In the genomic region with DNA sequence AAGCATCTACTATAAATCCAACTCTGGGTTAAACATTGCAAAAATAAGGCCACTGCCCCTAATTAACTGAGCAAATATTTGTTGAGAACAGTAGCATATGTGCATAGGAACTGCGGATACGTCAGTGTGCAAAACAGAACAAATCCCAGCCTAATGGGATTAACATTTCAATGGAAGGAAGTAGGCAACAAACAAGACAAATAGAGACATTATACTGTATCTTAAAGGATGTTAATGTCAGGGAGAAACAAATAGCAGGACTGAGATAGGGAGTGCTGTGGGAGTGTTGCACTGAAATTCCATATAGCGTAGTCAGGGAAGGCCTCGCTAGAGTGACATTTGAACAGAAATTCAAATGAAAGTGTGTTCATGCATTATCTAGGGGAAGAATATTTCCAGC, we compare ENCODE assay signal across 23 cellular contexts.
DNase-seq lines count a peak whose midpoint lies in the region; ATAC-seq, FAIRE-seq and TF ChIP-seq lines count a peak whose summit lies in the region.
"Had no signal": no experiment of that assay in that cellular context is flagged by ENCODE, and none has a peak within 500 bp of the region (broad histone marks: within the 10 kb centered on the region; RNA-seq: fewer than 3 reads in every experiment).

No MANE protein-coding gene starts in this region.

- no peaks in the 10 kb centered on the region for H3K36me3 ChIP-seq in H1 (ENCODE audit: control insufficient read depth in 2 of 4, insufficient read depth in 4 of 4, low read length in 3 of 4)
- H3K36me3 ChIP-seq in psoas muscle (ENCODE audit: insufficient read depth in 1 of 2, low read depth in 1 of 2), result no peaks in the 10 kb centered on the region
- H3K36me3 ChIP-seq: BE2C; BLaER1 treated with 17β-estradiol and CSF1 and Interleukin-3, amounts not matched to agents 10 nM and 100 nM; HAP-1 had no signal

- H3K9ac ChIP-seq in H1 (replicated peaks in 1 of 4; ENCODE audit: extremely low read depth in 1 of 4, low read depth in 3 of 4, low read length in 3 of 4), result no peak overlapping the region
- H3K9ac ChIP-seq: BLaER1 treated with 17β-estradiol and CSF1 and Interleukin-3, amounts not matched to agents 10 nM and 100 nM had no signal

- no peak overlapping the region for H2BK120ac ChIP-seq in H1 (replicated peaks; ENCODE audit: low read depth, low read length)

- no peak for TF ChIP-seq POLR2A in H1 (IDR thresholded peaks at IDR 0.05; ENCODE audit: control extremely low read depth in 1 of 2, low read depth in 2 of 2, low read length in 2 of 2)

- H2BK12ac ChIP-seq in H1 (ENCODE audit: low read depth, low read length), result 0 out of 2 replicates have a peak overlapping the region, but pooled peaks have one; percentile 54

- H2BK5ac ChIP-seq in H1 (ENCODE audit: low read depth, low read length), result no peak overlapping the region; the same call in 1 of the 2 replicates

- CTCF ChIA-PET in H1 (lab: Charles Lee; ENCODE audit: partially characterized antibody), result interaction anchor here (1.0 to 4.1 kb wide), 3 partner anchors 12 to 14 kb away, joined by 3 to 25 read pairs (median 6); no protein-coding TSS in a partner anchor

- H3K27me3 ChIP-seq in H1 (replicated peaks in 1 of 4; ENCODE audit: control insufficient read depth in 3 of 4, extremely low read depth in 1 of 4, insufficient read depth in 3 of 4, low read length in 3 of 4), result no peaks in the 10 kb centered on the region
- H3K27me3 ChIP-seq in psoas muscle (ENCODE audit: insufficient read depth in 3 of 3, low read length in 2 of 3), result no peaks in the 10 kb centered on the region
- H3K27me3 ChIP-seq in foreskin keratinocyte, result no peaks in the 10 kb centered on the region
- H3K27me3 ChIP-seq: BLaER1 treated with 17β-estradiol and CSF1 and Interleukin-3, amounts not matched to agents 10 nM and 100 nM had no signal

- peak overlapping the region in 1 of 2 experiments; percentile 13; a peak in 1 of 4 replicates for H3K4me2 ChIP-seq in H1 (ENCODE audit: insufficient read depth in 1 of 2, low read depth in 2 of 2, low read length in 2 of 2)
- H3K4me2 ChIP-seq: BLaER1 treated with 17β-estradiol and CSF1 and Interleukin-3, amounts not matched to agents 10 nM and 100 nM; GM23338 had no signal

- POLR2A ChIA-PET in H1 (lab: Charles Lee; ENCODE audit: partially characterized antibody), result no interaction called here

- H2BK15ac ChIP-seq in H1 (ENCODE audit: low read length), result no peak overlapping the region

- H3K14ac ChIP-seq in H1 (ENCODE audit: insufficient read length), result no peak overlapping the region

- H3K4me1 ChIP-seq in H1 (replicated peaks in 1 of 4; ENCODE audit: control insufficient read depth in 3 of 4, insufficient read depth in 4 of 4, low read length in 3 of 4) (peaks cover 0 to 7% (median 2%) of the 10 kb centered on the region in 4 experiments; a peak in 1 of 7 replicates), psoas muscle (no peaks in the 10 kb centered on the region), foreskin keratinocyte (no peaks in the 10 kb centered on the region)
- H3K4me1 ChIP-seq: BE2C; BLaER1 treated with 17β-estradiol and CSF1 and Interleukin-3, amounts not matched to agents 10 nM and 100 nM; HAP-1 had no signal

- H3K4me3 ChIP-seq in H1 (ENCODE audit: extremely low read depth in 1 of 4, insufficient read depth in 2 of 4, low read depth in 3 of 4, low read length in 4 of 4) (no peak overlapping the region), psoas muscle (no peak overlapping the region)
- H3K4me3 ChIP-seq: BLaER1 treated with 17β-estradiol and CSF1 and Interleukin-3, amounts not matched to agents 10 nM and 100 nM; GM12878; GM23338; HAP-1 had no signal

- H3K79me1 ChIP-seq in H1 (ENCODE audit: low read depth, low read length), result no peaks in the 10 kb centered on the region

- DNase-seq in NCI-H82 (lab: John Stamatoyannopoulos, UW) (peak; percentile 70), NCI-H82 treated with DMSO at 0.1 percent for 48 hours (lab: John Stamatoyannopoulos, UW; ENCODE audit: unreplicated experiment) (no peak), NCI-H69 (lab: John Stamatoyannopoulos, UW) (peak; percentile 1), H1 (ENCODE audit: low read depth in 1 of 2, low spot score in 2 of 2) (no peak), psoas muscle (no peak), foreskin keratinocyte (no peak)
- DNase-seq: BE2C; CD4-positive, alpha-beta T cell; CD8-positive, alpha-beta memory T cell; DMS 273 treated with DMSO at 0.1 percent for 48 hours; DMS79; EL; GDM1; HFFc6 had no signal

- TF ChIP-seq RAD21 in H1 (IDR thresholded peaks at IDR 0.05 in 1 of 2, conservative IDR thresholded peaks at IDR 0.05 in 1 of 2; ENCODE audit: low read depth in 2 of 2, low read length in 2 of 2), result no peak

- 61% methylated on average over 4 of the region's 4 CpGs; no CpG with 5 or more reads in 1 of the 2 experiments for WGBS in H1 (ENCODE audit: extremely low coverage in 1 of 2, insufficient coverage in 1 of 2, insufficient read length in 1 of 2, insufficient replicate concordance in 2 of 2, low coverage in 1 of 2, low lambda C conversion rate in 2 of 2, missing lambda C conversion rate in 1 of 2), 2 experiments
- WGBS in psoas muscle, 3 donors, result 84 to 85% (median 85%) methylated on average over 4 of the region's 4 CpGs

- H3K79me2 ChIP-seq in H1 (ENCODE audit: control insufficient read depth in 1 of 2, insufficient read depth in 2 of 2, low read length in 2 of 2), result no peaks in the 10 kb centered on the region

- H4K5ac ChIP-seq in H1 (ENCODE audit: insufficient read length, low read depth, low read length), result no peak overlapping the region

- no peaks in the 10 kb centered on the region for H3K9me3 ChIP-seq in H1 (ENCODE audit: insufficient read depth in 2 of 2, low read depth in 1 of 2, low read length in 1 of 2)
- H3K9me3 ChIP-seq in psoas muscle, result no peaks in the 10 kb centered on the region
- H3K9me3 ChIP-seq: BE2C, HAP-1 had no signal

- no peak overlapping the region for H2AK5ac ChIP-seq in H1 (ENCODE audit: low read depth, low read length)

- no peak for FAIRE-seq in H1 (lab: Jason Lieb, UNC)
- FAIRE-seq: A204.1, D721Med, GM12878, H54 had no signal

- ATAC-seq in psoas muscle (no peak), GM19023 (IDR thresholded peaks at IDR 0.05; ENCODE audit: unreplicated experiment) (no peak), foreskin keratinocyte (no peak)
- ATAC-seq: GM12878, GM23338 had no signal

- H4K8ac ChIP-seq in H1 (ENCODE audit: extremely low read depth, insufficient read depth, low read length), result no peak overlapping the region

- no peak for TF ChIP-seq EP300 in H1 (IDR thresholded peaks at IDR 0.05; ENCODE audit: borderline replicate concordance in 1 of 2, low read depth in 2 of 2, low read length in 2 of 2)

- H2BK20ac ChIP-seq in H1 (ENCODE audit: low read length), result peak overlapping the region; percentile 77; the same call in 1 of the 2 replicates

- intact Hi-C loops in psoas muscle (cut with DNase I), result no loop called here

- H3K4ac ChIP-seq in H1 (replicated peaks; ENCODE audit: insufficient read length, low read depth, low read length), result no peak overlapping the region

- no peak overlapping the region for H4K91ac ChIP-seq in H1 (replicated peaks; ENCODE audit: insufficient read length, low read length)

- no peak overlapping the region for H3K23ac ChIP-seq in H1 (ENCODE audit: insufficient read length)

- no peak overlapping the region; the same call in 1 of the 2 replicates for H2AFZ ChIP-seq in H1 (ENCODE audit: low read length)
- H2AFZ ChIP-seq: GM23338 had no signal

- H3K23me2 ChIP-seq in H1 (ENCODE audit: low read depth, low read length), result peaks cover 3% of the 10 kb centered on the region; the same call in 1 of the 2 replicates

- no peak overlapping the region for H3K27ac ChIP-seq in H1 (ENCODE audit: low read depth, low read length)
- no peak overlapping the region for H3K27ac ChIP-seq in psoas muscle
- no peak overlapping the region for H3K27ac ChIP-seq in foreskin keratinocyte
- H3K27ac ChIP-seq: 22Rv1; BLaER1 treated with 17β-estradiol and CSF1 and Interleukin-3, amounts not matched to agents 10 nM and 100 nM had no signal

- 0 out of 2 replicates have a peak overlapping the region, but pooled peaks have one; percentile 52 for H3K18ac ChIP-seq in H1 (ENCODE audit: extremely low read depth, low read length)

- no peaks in the 10 kb centered on the region for H4K20me1 ChIP-seq in H1 (replicated peaks in 1 of 2; ENCODE audit: control insufficient read depth in 1 of 2, insufficient read depth in 2 of 2, low read length in 2 of 2)
- H4K20me1 ChIP-seq: BLaER1 treated with 17β-estradiol and CSF1 and Interleukin-3, amounts not matched to agents 10 nM and 100 nM had no signal

- H3K56ac ChIP-seq in H1 (replicated peaks; ENCODE audit: insufficient read length, low read depth, low read length), result no peak overlapping the region

- TF ChIP-seq CTCF in H1 (IDR thresholded peaks at IDR 0.05; ENCODE audit: control extremely low read depth in 1 of 3, insufficient read depth in 1 of 3, low read depth in 1 of 3, low read length in 3 of 3), result no peak
- no peak for TF ChIP-seq CTCF in psoas muscle (IDR thresholded peaks at IDR 0.05)
- no peak for TF ChIP-seq CTCF in foreskin keratinocyte (conservative IDR thresholded peaks at IDR 0.05)

TF ChIP-seq in H1, 55 proteins besides CTCF, POLR2A, EP300 and RAD21:
- TF ChIP-seq TEAD4 (IDR thresholded peaks at IDR 0.05; ENCODE audit: low read depth, low read length) (no peak), RFX5 (IDR thresholded peaks at IDR 0.05; ENCODE audit: borderline replicate concordance, low read depth, low read length) (no peak), BACH1 (IDR thresholded peaks at IDR 0.05; ENCODE audit: low read length) (no peak), JUND (IDR thresholded peaks at IDR 0.05; ENCODE audit: low read length) (no peak), SRF (IDR thresholded peaks at IDR 0.05; ENCODE audit: low read depth, low read length) (no peak), POU5F1 (IDR thresholded peaks at IDR 0.05; ENCODE audit: low read depth, low read length) (no peak), KDM5A (IDR thresholded peaks at IDR 0.05; ENCODE audit: low read length) (no peak)
- TF ChIP-seq, protein P1, sequence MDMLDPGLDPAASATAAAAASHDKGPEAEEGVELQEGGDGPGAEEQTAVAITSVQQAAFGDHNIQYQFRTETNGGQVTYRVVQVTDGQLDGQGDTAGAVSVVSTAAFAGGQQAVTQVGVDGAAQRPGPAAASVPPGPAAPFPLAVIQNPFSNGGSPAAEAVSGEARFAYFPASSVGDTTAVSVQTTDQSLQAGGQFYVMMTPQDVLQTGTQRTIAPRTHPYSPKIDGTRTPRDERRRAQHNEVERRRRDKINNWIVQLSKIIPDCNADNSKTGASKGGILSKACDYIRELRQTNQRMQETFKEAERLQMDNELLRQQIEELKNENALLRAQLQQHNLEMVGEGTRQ (IDR thresholded peaks at IDR 0.05; ENCODE audit: low read length), result no peak
- TF ChIP-seq, protein P2, sequence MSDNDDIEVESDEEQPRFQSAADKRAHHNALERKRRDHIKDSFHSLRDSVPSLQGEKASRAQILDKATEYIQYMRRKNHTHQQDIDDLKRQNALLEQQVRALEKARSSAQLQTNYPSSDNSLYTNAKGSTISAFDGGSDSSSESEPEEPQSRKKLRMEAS (IDR thresholded peaks at IDR 0.05), result no peak
- TF ChIP-seq, protein P3, sequence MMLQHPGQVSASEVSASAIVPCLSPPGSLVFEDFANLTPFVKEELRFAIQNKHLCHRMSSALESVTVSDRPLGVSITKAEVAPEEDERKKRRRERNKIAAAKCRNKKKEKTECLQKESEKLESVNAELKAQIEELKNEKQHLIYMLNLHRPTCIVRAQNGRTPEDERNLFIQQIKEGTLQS (IDR thresholded peaks at IDR 0.05; ENCODE audit: insufficient read depth, low read depth, low read length), result no peak

Comparison
In these comparisons a context has a peak if more than half of its experiments do, and no peak if none do; other contexts are left out.
1. DNase-seq: peak in NCI-H82 (single experiment) and NCI-H69 (single experiment); none in NCI-H82 treated with DMSO at 0.1 percent for 48 hours (single experiment), H1 (0 of 2), psoas muscle (0 of 2) and foreskin keratinocyte (0 of 2).